ENCODE assay signal across 1 cellular context in genomic region chr1:215710340-215710971, GRCh38.
TF ChIP-seq lines count a peak whose summit lies in the region.

No MANE protein-coding gene starts in this region.

TF ChIP-seq in GM12878, 131 proteins besides CTCF, POLR2A, EP300 and RAD21 (continued from another document):
- TF ChIP-seq ZBTB11 (CRISPR knock-in tag; IDR thresholded peaks at IDR 0.05) (no peak), SMC3 (IDR thresholded peaks at IDR 0.05; ENCODE audit: borderline replicate concordance, low read length) (peak; percentile 32; the same call in 1 of the 2 replicates)
